ENCODE assay signal across 16 cellular contexts in genomic region chr20:15155848-15156401, GRCh38.
"Had no signal": no experiment of that assay in that cellular context is flagged by ENCODE, and none has a peak within 500 bp of the region (broad histone marks: within the 10 kb centered on the region; RNA-seq: fewer than 3 reads in every experiment).

No MANE protein-coding gene starts in this region.

- H3K36me3 Mint-ChIP-seq: activated CD8-positive, alpha-beta memory T cell treated with anti-CD3 and anti-CD28 coated beads, Interleukin-2, amount 10 ng/mL, durations not matched to agents 7 days and 5 days; activated naive CD8-positive, alpha-beta T cell treated with anti-CD3 and anti-CD28 coated beads, Interleukin-2, amount 10 ng/mL, durations not matched to agents 7 days and 5 days had no signal

- H3K27ac Mint-ChIP-seq: activated CD8-positive, alpha-beta memory T cell treated with anti-CD3 and anti-CD28 coated beads, Interleukin-2, amount 10 ng/mL, durations not matched to agents 7 days and 5 days; activated naive CD8-positive, alpha-beta T cell treated with anti-CD3 and anti-CD28 coated beads, Interleukin-2, amount 10 ng/mL, durations not matched to agents 7 days and 5 days; activated T-cell treated with anti-CD3 and anti-CD28 coated beads, Interleukin-2, amount 50 U/mL, for 24 hours; mesothelial cell of epicardium; T-helper 17 cell; WTC11 had no signal

- H3K4me1 Mint-ChIP-seq: activated CD8-positive, alpha-beta memory T cell treated with anti-CD3 and anti-CD28 coated beads, Interleukin-2, amount 10 ng/mL, durations not matched to agents 7 days and 5 days; activated naive CD8-positive, alpha-beta T cell treated with anti-CD3 and anti-CD28 coated beads, Interleukin-2, amount 10 ng/mL, durations not matched to agents 7 days and 5 days; mesothelial cell of epicardium; T-helper 17 cell had no signal

- ATAC-seq: activated CD8-positive, alpha-beta memory T cell treated with anti-CD3 and anti-CD28 coated beads, Interleukin-2, amount 10 ng/mL, durations not matched to agents 7 days and 5 days; gastrocnemius medialis; pancreas; T-helper 17 cell; WTC11 had no signal

- DNase-seq: activated CD8-positive, alpha-beta memory T cell treated with anti-CD3 and anti-CD28 coated beads, Interleukin-2, amount 10 ng/mL, durations not matched to agents 7 days and 5 days; activated gamma-delta T cell; activated naive CD8-positive, alpha-beta T cell treated with anti-CD3 and anti-CD28 coated beads, Interleukin-2, amount 10 ng/mL, durations not matched to agents 7 days and 5 days; activated T-cell treated with anti-CD3 and anti-CD28 coated beads, Interleukin-2, amount 50 U/mL, for 24 hours; anterior cingulate cortex; dorsolateral prefrontal cortex; gastrocnemius medialis; kidney; pancreas; retina; stimulated activated CD4-positive, alpha-beta T cell treated with anti-CD3 and anti-CD28 coated beads, Interleukin-4, amount 100 ng/mL, for 4 hours; T-helper 17 cell had no signal

- H3K4me3 ChIP-seq: dorsolateral prefrontal cortex, gastrocnemius medialis, pancreas, skin epidermis, tibial nerve had no signal

- H3K4me3 Mint-ChIP-seq: activated CD8-positive, alpha-beta memory T cell treated with anti-CD3 and anti-CD28 coated beads, Interleukin-2, amount 10 ng/mL, durations not matched to agents 7 days and 5 days; activated naive CD8-positive, alpha-beta T cell treated with anti-CD3 and anti-CD28 coated beads, Interleukin-2, amount 10 ng/mL, durations not matched to agents 7 days and 5 days; activated T-cell treated with anti-CD3 and anti-CD28 coated beads, Interleukin-2, amount 50 U/mL, for 24 hours; mesothelial cell of epicardium; T-helper 17 cell; WTC11 had no signal

- H3K27me3 Mint-ChIP-seq: activated CD8-positive, alpha-beta memory T cell treated with anti-CD3 and anti-CD28 coated beads, Interleukin-2, amount 10 ng/mL, durations not matched to agents 7 days and 5 days; activated T-cell treated with anti-CD3 and anti-CD28 coated beads, Interleukin-2, amount 50 U/mL, for 24 hours; T-helper 17 cell had no signal
